ENCODE assay signal across 1 cellular context in the genomic region with DNA sequence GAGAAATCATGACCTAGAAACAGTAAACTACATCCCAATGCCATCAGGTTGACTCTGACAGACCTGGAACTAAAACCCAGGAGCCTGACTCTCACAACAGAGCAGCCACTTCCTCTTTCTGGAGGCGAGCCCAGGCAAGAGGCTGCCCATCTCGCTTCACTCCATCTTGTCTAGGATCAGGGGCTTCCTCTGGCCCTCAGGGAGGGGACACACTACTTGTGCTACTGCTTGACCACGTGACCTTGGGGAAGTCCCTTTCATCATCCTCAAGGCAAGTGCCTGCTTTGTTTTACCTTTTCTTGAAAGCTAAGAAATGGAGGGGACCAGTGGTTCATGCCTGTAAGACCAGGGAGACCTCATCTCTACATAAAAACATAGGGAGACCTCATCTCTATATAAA.
TF ChIP-seq lines count a peak whose summit lies in the region.

No MANE protein-coding gene starts in this region.

TF ChIP-seq in K562, 482 proteins besides CTCF, POLR2A, EP300 and RAD21 (continues in another document):
- TF ChIP-seq PCBP1 (IDR thresholded peaks at IDR 0.05; ENCODE audit: low read depth, low read length, poor library complexity, severe bottlenecking) (no peak), TCF7 (IDR thresholded peaks at IDR 0.05; ENCODE audit: borderline replicate concordance) (no peak), PTRF (tag; IDR thresholded peaks at IDR 0.05) (no peak), SAFB2 (IDR thresholded peaks at IDR 0.05; ENCODE audit: borderline replicate concordance, low read depth, low read length, severe bottlenecking) (no peak), L3MBTL2 (IDR thresholded peaks at IDR 0.05) (0 out of 2 replicates have a peak, but pooled peaks have one; percentile 27), ELK3 (CRISPR knock-in tag; IDR thresholded peaks at IDR 0.05) (no peak), HDAC1 (IDR thresholded peaks at IDR 0.05) (0 out of 4 replicates have a peak, but pooled peaks of 1 of the 2 experiments have one; percentile 16), CBFA2T2 (conservative IDR thresholded peaks at IDR 0.05) (peak; percentile 50), AFF4 (CRISPR knock-in tag; IDR thresholded peaks at IDR 0.05) (no peak), IRF1 (CRISPR knock-in tag; IDR thresholded peaks at IDR 0.05; ENCODE audit: borderline replicate concordance) (no peak), GATAD2A (IDR thresholded peaks at IDR 0.05) (no peak), ZNF23 (CRISPR knock-in tag; IDR thresholded peaks at IDR 0.05) (no peak), RBM34 (IDR thresholded peaks at IDR 0.05; ENCODE audit: borderline replicate concordance, insufficient read depth, low read length) (no peak), SMAD2 (IDR thresholded peaks at IDR 0.05; ENCODE audit: low read depth, low read length) (no peak), MAFF (IDR thresholded peaks at IDR 0.05; ENCODE audit: low read length) (no peak), KAT7 (CRISPR knock-in tag; IDR thresholded peaks at IDR 0.05; ENCODE audit: borderline replicate concordance) (no peak), PHF21A (IDR thresholded peaks at IDR 0.05; ENCODE audit: borderline replicate concordance, low read depth) (no peak), SAP30 (IDR thresholded peaks at IDR 0.05; ENCODE audit: borderline replicate concordance, insufficient read depth, low read depth, low read length, poor library complexity, severe bottlenecking) (no peak), ESRRA (IDR thresholded peaks at IDR 0.05; ENCODE audit: borderline replicate concordance, low read depth) (peak; percentile 44; the same call in 1 of the 2 replicates), PRMT5 (CRISPR knock-in tag; IDR thresholded peaks at IDR 0.05) (no peak), ARID4B (CRISPR knock-in tag; IDR thresholded peaks at IDR 0.05) (no peak)
- TF ChIP-seq, protein P1, sequence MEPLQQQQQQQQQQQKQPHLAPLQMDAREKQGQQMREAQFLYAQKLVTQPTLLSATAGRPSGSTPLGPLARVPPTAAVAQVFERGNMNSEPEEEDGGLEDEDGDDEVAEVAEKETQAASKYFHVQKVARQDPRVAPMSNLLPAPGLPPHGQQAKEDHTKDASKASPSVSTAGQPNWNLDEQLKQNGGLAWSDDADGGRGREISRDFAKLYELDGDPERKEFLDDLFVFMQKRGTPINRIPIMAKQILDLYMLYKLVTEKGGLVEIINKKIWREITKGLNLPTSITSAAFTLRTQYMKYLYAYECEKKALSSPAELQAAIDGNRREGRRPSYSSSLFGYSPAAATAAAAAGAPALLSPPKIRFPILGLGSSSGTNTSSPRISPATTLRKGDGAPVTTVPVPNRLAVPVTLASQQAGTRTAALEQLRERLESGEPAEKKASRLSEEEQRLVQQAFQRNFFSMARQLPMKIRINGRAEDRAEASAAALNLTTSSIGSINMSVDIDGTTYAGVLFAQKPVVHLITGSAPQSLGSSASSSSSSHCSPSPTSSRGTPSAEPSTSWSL (CRISPR knock-in tag; IDR thresholded peaks at IDR 0.05; ENCODE audit: borderline replicate concordance), result no peak
- TF ChIP-seq, protein P2, sequence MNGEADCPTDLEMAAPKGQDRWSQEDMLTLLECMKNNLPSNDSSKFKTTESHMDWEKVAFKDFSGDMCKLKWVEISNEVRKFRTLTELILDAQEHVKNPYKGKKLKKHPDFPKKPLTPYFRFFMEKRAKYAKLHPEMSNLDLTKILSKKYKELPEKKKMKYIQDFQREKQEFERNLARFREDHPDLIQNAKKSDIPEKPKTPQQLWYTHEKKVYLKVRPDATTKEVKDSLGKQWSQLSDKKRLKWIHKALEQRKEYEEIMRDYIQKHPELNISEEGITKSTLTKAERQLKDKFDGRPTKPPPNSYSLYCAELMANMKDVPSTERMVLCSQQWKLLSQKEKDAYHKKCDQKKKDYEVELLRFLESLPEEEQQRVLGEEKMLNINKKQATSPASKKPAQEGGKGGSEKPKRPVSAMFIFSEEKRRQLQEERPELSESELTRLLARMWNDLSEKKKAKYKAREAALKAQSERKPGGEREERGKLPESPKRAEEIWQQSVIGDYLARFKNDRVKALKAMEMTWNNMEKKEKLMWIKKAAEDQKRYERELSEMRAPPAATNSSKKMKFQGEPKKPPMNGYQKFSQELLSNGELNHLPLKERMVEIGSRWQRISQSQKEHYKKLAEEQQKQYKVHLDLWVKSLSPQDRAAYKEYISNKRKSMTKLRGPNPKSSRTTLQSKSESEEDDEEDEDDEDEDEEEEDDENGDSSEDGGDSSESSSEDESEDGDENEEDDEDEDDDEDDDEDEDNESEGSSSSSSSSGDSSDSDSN (IDR thresholded peaks at IDR 0.05; ENCODE audit: borderline replicate concordance in 1 of 2, low read depth in 2 of 2, low read length in 2 of 2), result no peak
- TF ChIP-seq, protein P3, sequence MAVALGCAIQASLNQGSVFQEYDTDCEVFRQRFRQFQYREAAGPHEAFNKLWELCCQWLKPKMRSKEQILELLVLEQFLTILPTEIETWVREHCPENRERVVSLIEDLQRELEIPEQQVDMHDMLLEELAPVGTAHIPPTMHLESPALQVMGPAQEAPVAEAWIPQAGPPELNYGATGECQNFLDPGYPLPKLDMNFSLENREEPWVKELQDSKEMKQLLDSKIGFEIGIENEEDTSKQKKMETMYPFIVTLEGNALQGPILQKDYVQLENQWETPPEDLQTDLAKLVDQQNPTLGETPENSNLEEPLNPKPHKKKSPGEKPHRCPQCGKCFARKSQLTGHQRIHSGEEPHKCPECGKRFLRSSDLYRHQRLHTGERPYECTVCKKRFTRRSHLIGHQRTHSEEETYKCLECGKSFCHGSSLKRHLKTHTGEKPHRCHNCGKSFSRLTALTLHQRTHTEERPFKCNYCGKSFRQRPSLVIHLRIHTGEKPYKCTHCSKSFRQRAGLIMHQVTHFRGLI (CRISPR knock-in tag; IDR thresholded peaks at IDR 0.05), result 0 out of 2 replicates have a peak, but pooled peaks have one; percentile 15
- TF ChIP-seq, protein P4, sequence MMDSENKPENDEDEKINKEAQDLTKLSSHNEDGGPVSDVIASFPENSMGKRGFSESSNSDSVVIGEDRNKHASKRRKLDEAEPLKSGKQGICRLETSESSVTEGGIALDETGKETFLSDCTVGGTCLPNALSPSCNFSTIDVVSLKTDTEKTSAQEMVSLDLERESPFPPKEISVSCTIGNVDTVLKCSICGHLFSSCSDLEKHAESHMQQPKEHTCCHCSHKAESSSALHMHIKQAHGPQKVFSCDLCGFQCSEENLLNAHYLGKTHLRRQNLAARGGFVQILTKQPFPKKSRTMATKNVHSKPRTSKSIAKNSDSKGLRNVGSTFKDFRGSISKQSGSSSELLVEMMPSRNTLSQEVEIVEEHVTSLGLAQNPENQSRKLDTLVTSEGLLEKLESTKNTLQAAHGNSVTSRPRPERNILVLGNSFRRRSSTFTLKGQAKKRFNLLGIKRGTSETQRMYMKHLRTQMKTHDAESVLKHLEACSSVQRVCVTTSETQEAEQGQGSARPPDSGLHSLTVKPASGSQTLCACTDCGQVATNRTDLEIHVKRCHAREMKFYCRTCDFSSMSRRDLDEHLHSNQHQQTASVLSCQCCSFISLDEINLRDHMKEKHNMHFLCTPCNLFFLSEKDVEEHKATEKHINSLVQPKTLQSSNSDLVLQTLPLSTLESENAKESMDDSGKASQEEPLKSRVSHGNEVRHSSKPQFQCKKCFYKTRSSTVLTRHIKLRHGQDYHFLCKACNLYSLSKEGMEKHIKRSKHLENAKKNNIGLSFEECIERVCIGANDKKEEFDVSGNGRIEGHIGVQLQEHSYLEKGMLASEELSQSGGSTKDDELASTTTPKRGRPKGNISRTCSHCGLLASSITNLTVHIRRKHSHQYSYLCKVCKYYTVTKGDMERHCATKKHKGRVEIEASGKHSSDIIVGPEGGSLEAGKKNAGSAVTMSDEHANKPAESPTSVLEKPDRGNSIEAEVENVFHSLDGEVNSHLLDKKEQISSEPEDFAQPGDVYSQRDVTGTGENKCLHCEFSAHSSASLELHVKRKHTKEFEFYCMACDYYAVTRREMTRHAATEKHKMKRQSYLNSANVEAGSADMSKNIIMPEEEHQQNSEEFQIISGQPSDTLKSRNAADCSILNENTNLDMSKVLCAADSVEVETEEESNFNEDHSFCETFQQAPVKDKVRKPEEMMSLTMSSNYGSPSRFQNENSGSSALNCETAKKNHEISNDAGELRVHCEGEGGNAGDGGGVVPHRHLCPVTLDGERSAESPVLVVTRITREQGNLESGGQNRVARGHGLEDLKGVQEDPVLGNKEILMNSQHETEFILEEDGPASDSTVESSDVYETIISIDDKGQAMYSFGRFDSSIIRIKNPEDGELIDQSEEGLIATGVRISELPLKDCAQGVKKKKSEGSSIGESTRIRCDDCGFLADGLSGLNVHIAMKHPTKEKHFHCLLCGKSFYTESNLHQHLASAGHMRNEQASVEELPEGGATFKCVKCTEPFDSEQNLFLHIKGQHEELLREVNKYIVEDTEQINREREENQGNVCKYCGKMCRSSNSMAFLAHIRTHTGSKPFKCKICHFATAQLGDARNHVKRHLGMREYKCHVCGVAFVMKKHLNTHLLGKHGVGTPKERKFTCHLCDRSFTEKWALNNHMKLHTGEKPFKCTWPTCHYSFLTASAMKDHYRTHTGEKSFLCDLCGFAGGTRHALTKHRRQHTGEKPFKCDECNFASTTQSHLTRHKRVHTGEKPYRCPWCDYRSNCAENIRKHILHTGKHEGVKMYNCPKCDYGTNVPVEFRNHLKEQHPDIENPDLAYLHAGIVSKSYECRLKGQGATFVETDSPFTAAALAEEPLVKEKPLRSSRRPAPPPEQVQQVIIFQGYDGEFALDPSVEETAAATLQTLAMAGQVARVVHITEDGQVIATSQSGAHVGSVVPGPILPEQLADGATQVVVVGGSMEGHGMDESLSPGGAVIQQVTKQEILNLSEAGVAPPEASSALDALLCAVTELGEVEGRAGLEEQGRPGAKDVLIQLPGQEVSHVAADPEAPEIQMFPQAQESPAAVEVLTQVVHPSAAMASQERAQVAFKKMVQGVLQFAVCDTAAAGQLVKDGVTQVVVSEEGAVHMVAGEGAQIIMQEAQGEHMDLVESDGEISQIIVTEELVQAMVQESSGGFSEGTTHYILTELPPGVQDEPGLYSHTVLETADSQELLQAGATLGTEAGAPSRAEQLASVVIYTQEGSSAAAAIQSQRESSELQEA (IDR thresholded peaks at IDR 0.05; ENCODE audit: low read depth), result no peak
